17 cellular contexts compared by ENCODE assay signal in the genomic region with DNA sequence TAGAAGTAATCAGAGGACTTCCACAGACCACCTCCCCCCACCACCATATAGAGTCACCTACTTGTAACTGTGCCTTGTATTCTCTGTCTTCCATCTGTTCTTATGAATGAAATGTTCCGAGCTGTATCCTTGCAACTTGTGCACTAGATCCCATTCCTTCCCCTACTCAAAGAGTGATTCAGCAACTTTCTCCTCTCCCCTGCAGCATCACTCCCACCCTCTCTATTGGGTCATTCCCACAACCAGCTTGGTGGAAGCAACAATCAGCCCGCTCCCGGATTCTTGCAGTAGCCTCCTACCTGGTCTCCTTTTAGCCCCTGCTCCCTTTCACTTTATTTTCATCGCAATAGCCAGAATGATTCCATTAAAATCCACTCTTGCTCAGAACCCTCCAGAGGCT. TPM values are rescaled to one million over a fixed set of nuclear protein-coding genes. Genes with fewer than 3 reads are reported as not detected.
DNase-seq lines count a peak whose midpoint lies in the region; ATAC-seq and TF ChIP-seq lines count a peak whose summit lies in the region.
"Had no signal": no experiment of that assay in that cellular context is flagged by ENCODE, and none has a peak within 500 bp of the region (broad histone marks: within the 10 kb centered on the region; RNA-seq: fewer than 3 reads in every experiment).

No MANE protein-coding gene starts in this region.

- 85 to 88% methylated on average over 4 of the region's 4 CpGs for WGBS in endodermal cell (ENCODE audit: insufficient coverage in 1 of 2, insufficient read length in 1 of 2), 2 experiments

- H3K4me3 ChIP-seq in Panc1 (ENCODE audit: low read depth in 2 of 2, low read length in 2 of 2) (no peak overlapping the region), endodermal cell (ENCODE audit: low read length) (no peak overlapping the region), uterus (peak overlapping the region in 1 of 2 donors; percentile 20)
- H3K4me3 ChIP-seq: BLaER1 treated with 17β-estradiol and CSF1 and Interleukin-3, amounts not matched to agents 10 nM and 100 nM; Peyer's patch had no signal

- H3K4me1 Mint-ChIP-seq in endodermal cell, result peaks cover 6% of the 10 kb centered on the region

- H3K36me3 ChIP-seq in Panc1 (ENCODE audit: control insufficient read depth, insufficient read depth, low read length), result no peaks in the 10 kb centered on the region
- no peaks in the 10 kb centered on the region for H3K36me3 ChIP-seq in endodermal cell (ENCODE audit: control insufficient read depth, insufficient read depth, low read length)
- H3K36me3 ChIP-seq in uterus, result no peaks in the 10 kb centered on the region
- H3K36me3 ChIP-seq: Peyer's patch had no signal

- H3K27ac Mint-ChIP-seq in endodermal cell, result no peak overlapping the region
- H3K27ac Mint-ChIP-seq: CD8-positive, alpha-beta memory T cell had no signal

- POLR2A ChIA-PET in Panc1 (lab: Charles Lee), result interaction anchor here (0.7 kb wide), 2 partner anchors 58 to 147 kb away, joined by 3 to 4 read pairs; no protein-coding TSS in a partner anchor

- ATAC-seq in Panc1, result no peak
- ATAC-seq in HG02588 (IDR thresholded peaks at IDR 0.05; ENCODE audit: unreplicated experiment), result no peak

- peaks cover 6% of the 10 kb centered on the region; the same call in 1 of the 2 replicates for H3K4me1 ChIP-seq in Panc1 (ENCODE audit: control insufficient read depth, insufficient read depth, low read length)
- no peaks in the 10 kb centered on the region for H3K4me1 ChIP-seq in endodermal cell (ENCODE audit: control insufficient read depth, insufficient read depth, low read length)
- no peaks in the 10 kb centered on the region for H3K4me1 ChIP-seq in uterus
- H3K4me1 ChIP-seq: Peyer's patch had no signal

- intact Hi-C loops in Panc1 (cut with micrococcal nuclease; ENCODE audit: unreplicated experiment), result no loop called here
- intact Hi-C loops in uterus (cut with DNase I; ENCODE audit: low total_unique reads), result no loop called here
- intact Hi-C loops in posterior cingulate gyrus (cut with DNase I), result no loop called here

- BruUV-seq in Panc1 (replicated peaks; lab: Mats Ljungman, UMichigan), result no TSS peak

- no peak for TF ChIP-seq POLR2A in uterus (IDR thresholded peaks at IDR 0.05)

- no peak overlapping the region for H3K4me3 Mint-ChIP-seq in endodermal cell
- H3K4me3 Mint-ChIP-seq: CD8-positive, alpha-beta memory T cell had no signal

- TF ChIP-seq CTCF in Panc1 (IDR thresholded peaks at IDR 0.05) (no peak), endodermal cell (conservative IDR thresholded peaks at IDR 0.05) (no peak), uterus (IDR thresholded peaks at IDR 0.05) (no peak)

- in situ Hi-C loops in Panc1 (cut with HindIII; ENCODE audit: low pct_unique_long_range_greater_than_20kb, low sequenced_read_pairs), result no loop called here

- H3K27me3 Mint-ChIP-seq in endodermal cell (ENCODE audit: insufficient read depth), result no peaks in the 10 kb centered on the region

- no peaks in the 10 kb centered on the region for H3K9me3 Mint-ChIP-seq in endodermal cell
- H3K9me3 Mint-ChIP-seq: CD8-positive, alpha-beta memory T cell had no signal

- no peaks in the 10 kb centered on the region for H3K36me3 Mint-ChIP-seq in endodermal cell (ENCODE audit: low read depth)

- H3K27me3 ChIP-seq in Panc1 (ENCODE audit: control insufficient read depth, insufficient read depth, low read length), result no peaks in the 10 kb centered on the region
- no peaks in the 10 kb centered on the region for H3K27me3 ChIP-seq in endodermal cell (ENCODE audit: control insufficient read depth, insufficient read depth, low read length, poor library complexity, severe bottlenecking)
- H3K27me3 ChIP-seq in uterus, result no peaks in the 10 kb centered on the region
- H3K27me3 ChIP-seq: BLaER1 treated with 17β-estradiol and CSF1 and Interleukin-3, amounts not matched to agents 10 nM and 100 nM; Peyer's patch had no signal

- H3K27ac ChIP-seq in Panc1 (ENCODE audit: low read length) (peak overlapping the region; percentile 3; the same call in 1 of the 2 replicates), endodermal cell (ENCODE audit: low read depth, low read length) (no peak overlapping the region), uterus (peak overlapping the region; percentile 56 to 94)
- H3K27ac ChIP-seq: BLaER1 treated with 17β-estradiol and CSF1 and Interleukin-3, amounts not matched to agents 10 nM and 100 nM; Peyer's patch had no signal

- CTCF ChIA-PET in Panc1 (lab: Charles Lee), result no interaction called here

- DNase-seq in NCI-H2171 treated with DMSO at 0.1 percent for 48 hours (lab: John Stamatoyannopoulos, UW) (peak; percentile 35), NCI-H2171 (lab: John Stamatoyannopoulos, UW) (no peak), Panc1 (ENCODE audit: low read depth, low spot score) (no peak), endodermal cell (peak; percentile 67), uterus (peak in 1 of 2 donors; percentile 63), posterior cingulate gyrus (no peak), SHP77 (lab: John Stamatoyannopoulos, UW) (no peak)
- DNase-seq: 8988T; CD8-positive, alpha-beta memory T cell; NCI-H1417 treated with DMSO at 0.1 percent for 48 hours; NCI-H1930; NCI-H2227 treated with DMSO at 0.1 percent for 48 hours; NCI-H524 treated with DMSO at 0.1 percent for 48 hours; Peyer's patch; SHP77 treated with DMSO at 0.1 percent for 48 hours had no signal

- H3K9me3 ChIP-seq in Panc1 (ENCODE audit: control insufficient read depth, insufficient read depth, low read depth, low read length) (no peaks in the 10 kb centered on the region), endodermal cell (ENCODE audit: control insufficient read depth, low read length) (peaks cover 6% of the 10 kb centered on the region), uterus (peaks cover 0 to 8% of the 10 kb centered on the region in 2 donors)
- H3K9me3 ChIP-seq: Peyer's patch had no signal

- no peak overlapping the region for H3K9ac ChIP-seq in endodermal cell (ENCODE audit: extremely low read depth, low read length, poor library complexity, severe bottlenecking)
- H3K9ac ChIP-seq: BLaER1 treated with 17β-estradiol and CSF1 and Interleukin-3, amounts not matched to agents 10 nM and 100 nM had no signal

RNA-seq across cellular contexts. Expression of gene REV3L, which starts 34.9 kb away (rescaled TPM):
- 44.8 TPM for total RNA-seq in Panc1 (2021; ENCODE audit: unreplicated experiment)
- 13.6 TPM for polyA plus RNA-seq in Panc1 (2012; ENCODE audit: insufficient read length)
- total RNA-seq in endodermal cell, result 10 to 100 TPM; 19.2 to 28.1 TPM
- 8.8 TPM for polyA plus RNA-seq in endodermal cell (2013, experiment 1 of 2)
- 10.2 TPM for polyA plus RNA-seq in endodermal cell (2013, experiment 2 of 2)
- 100 to 1,000 TPM in 2 of 4 donors, 10 to 100 TPM in 2; 67.9 to 318 (median 127) TPM for total RNA-seq in uterus

Comparison
In these comparisons a context has a peak if more than half of its experiments do, and no peak if none do; other contexts are left out.
1. DNase-seq: peak in NCI-H2171 treated with DMSO at 0.1 percent for 48 hours (single experiment) and endodermal cell (single experiment); none in NCI-H2171 (single experiment), Panc1 (single experiment), posterior cingulate gyrus (0 of 10) and SHP77 (0 of 2).